ENCODE assay signal across 8 cellular contexts in the genomic region with DNA sequence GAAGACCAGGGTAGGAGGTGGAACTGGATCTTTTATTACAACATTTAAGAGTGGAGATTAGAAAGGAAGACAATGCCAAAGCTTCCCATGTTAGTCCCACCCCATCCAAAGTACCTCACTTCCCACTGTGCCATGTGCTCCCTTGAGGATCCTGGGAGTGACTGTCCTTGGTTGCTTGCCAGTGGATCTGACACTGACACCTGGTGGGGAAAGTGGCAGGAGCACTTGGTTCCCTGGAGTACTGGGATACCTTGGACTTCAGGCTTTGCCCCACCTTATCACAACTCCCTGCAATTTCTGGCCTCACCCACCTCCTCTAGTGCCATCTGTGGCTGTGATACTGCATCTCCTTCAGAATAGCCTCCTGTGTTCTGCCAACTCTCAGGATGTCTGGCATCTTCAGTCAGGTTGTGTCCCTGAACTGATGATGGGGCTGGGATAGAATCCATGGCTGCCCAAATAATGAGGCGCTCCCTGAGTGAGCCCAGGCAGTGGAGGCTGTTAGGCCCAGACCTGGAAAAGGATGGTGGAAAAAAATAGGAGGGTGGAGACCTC. TPM values are rescaled to one million over a fixed set of nuclear protein-coding genes. Genes with fewer than 3 reads are reported as not detected.
A peak's percentile ranks its signal among the peaks of the same experiment; 100 is the strongest.
DNase-seq lines count a peak whose midpoint lies in the region; TF ChIP-seq lines count a peak whose summit lies in the region.

No MANE protein-coding gene starts in this region.

- no peaks in the 10 kb centered on the region for H3K27me3 ChIP-seq in testis

- peak overlapping the region in 1 of 2 donors; percentile 93 for H3K27ac ChIP-seq in testis

- peak in 1 of 3 experiments; percentile 10 for TF ChIP-seq CTCF in testis (IDR thresholded peaks at IDR 0.05)

- H3K4me3 ChIP-seq in iPS-18c (ENCODE audit: insufficient read depth, low read depth, low read length), result peak overlapping the region; percentile 87; the same call in 1 of the 2 replicates
- H3K4me3 ChIP-seq in testis, result peak overlapping the region in 1 of 2 donors; percentile 78

- intact Hi-C loops in activated CD4-positive, alpha-beta T cell treated with anti-CD3 and anti-CD28 coated beads, Interleukin-2, amount 10 ng/mL, durations not matched to agents 24 days and 14 days (cut with micrococcal nuclease), result no loop called here
- intact Hi-C loops in testis (cut with DNase I; ENCODE audit: low total_unique reads), result no loop called here

- peaks cover 21% of the 10 kb centered on the region for H3K4me1 Mint-ChIP-seq in activated CD4-positive, alpha-beta T cell treated with anti-CD3 and anti-CD28 coated beads, Interleukin-2, amount 10 ng/mL, durations not matched to agents 24 days and 14 days
- H3K4me1 Mint-ChIP-seq in activated naive CD8-positive, alpha-beta T cell treated with anti-CD3 and anti-CD28 coated beads for 36 hours, result peaks cover 26% of the 10 kb centered on the region

- no peak overlapping the region for H3K27ac Mint-ChIP-seq in activated CD4-positive, alpha-beta T cell treated with anti-CD3 and anti-CD28 coated beads, Interleukin-2, amount 10 ng/mL, durations not matched to agents 24 days and 14 days
- peak overlapping the region; percentile 96 for H3K27ac Mint-ChIP-seq in activated naive CD8-positive, alpha-beta T cell treated with anti-CD3 and anti-CD28 coated beads for 36 hours

- 63 to 89% methylated on average over 1 of the region's 1 CpG for WGBS in testis, 2 donors

- no peak for TF ChIP-seq POLR2A in testis (IDR thresholded peaks at IDR 0.05)

- H3K9me3 ChIP-seq in iPS-18c (ENCODE audit: control insufficient read depth, insufficient read depth, low read length), result no peaks in the 10 kb centered on the region
- H3K9me3 ChIP-seq in testis, result no peaks in the 10 kb centered on the region

- H3K9me3 Mint-ChIP-seq in activated CD4-positive, alpha-beta T cell treated with anti-CD3 and anti-CD28 coated beads, Interleukin-2, amount 10 ng/mL, durations not matched to agents 24 days and 14 days, result no peaks in the 10 kb centered on the region
- H3K9me3 Mint-ChIP-seq in activated naive CD8-positive, alpha-beta T cell treated with anti-CD3 and anti-CD28 coated beads for 36 hours, result no peaks in the 10 kb centered on the region

- DNase-seq in activated CD4-positive, alpha-beta T cell treated with anti-CD3 and anti-CD28 coated beads, Interleukin-2, amount 10 ng/mL, durations not matched to agents 24 days and 14 days, result no peak
- no peak for DNase-seq in activated CD4-positive, alpha-beta T cell treated with anti-CD3 and anti-CD28 coated beads, Interleukin-2, amount 50 U/mL, for 1 hour
- DNase-seq in NCI-H2029 treated with DMSO at 0.1 percent for 48 hours (lab: John Stamatoyannopoulos, UW) (peak; percentile 27), testis (peak; percentile 59), 8988T (no peak), GDM1 (lab: John Stamatoyannopoulos, UW) (no peak)
- no peak for DNase-seq in activated naive CD8-positive, alpha-beta T cell treated with anti-CD3 and anti-CD28 coated beads for 36 hours

- peaks cover 17% of the 10 kb centered on the region for H3K4me1 ChIP-seq in testis

- peaks cover 33% of the 10 kb centered on the region for H3K36me3 Mint-ChIP-seq in activated CD4-positive, alpha-beta T cell treated with anti-CD3 and anti-CD28 coated beads, Interleukin-2, amount 10 ng/mL, durations not matched to agents 24 days and 14 days (ENCODE audit: low read depth)
- H3K36me3 Mint-ChIP-seq in activated naive CD8-positive, alpha-beta T cell treated with anti-CD3 and anti-CD28 coated beads for 36 hours, result peaks cover 16% of the 10 kb centered on the region

- H3K4me3 Mint-ChIP-seq in activated CD4-positive, alpha-beta T cell treated with anti-CD3 and anti-CD28 coated beads, Interleukin-2, amount 10 ng/mL, durations not matched to agents 24 days and 14 days, result peak overlapping the region; percentile 90
- H3K4me3 Mint-ChIP-seq in activated naive CD8-positive, alpha-beta T cell treated with anti-CD3 and anti-CD28 coated beads for 36 hours, result no peak overlapping the region

- peaks cover 6% of the 10 kb centered on the region for H3K27me3 Mint-ChIP-seq in activated CD4-positive, alpha-beta T cell treated with anti-CD3 and anti-CD28 coated beads, Interleukin-2, amount 10 ng/mL, durations not matched to agents 24 days and 14 days
- no peaks in the 10 kb centered on the region for H3K27me3 Mint-ChIP-seq in activated naive CD8-positive, alpha-beta T cell treated with anti-CD3 and anti-CD28 coated beads for 36 hours

- H3K36me3 ChIP-seq in testis (ENCODE audit: low read depth, missing control alignments), result no peaks in the 10 kb centered on the region

RNA-seq across cellular contexts. Expression of gene ELL3, which starts 1.3 kb away (rescaled TPM):
- total RNA-seq in activated CD4-positive, alpha-beta T cell treated with anti-CD3 and anti-CD28 coated beads, Interleukin-2, amount 10 ng/mL, durations not matched to agents 24 days and 14 days, result 1.2 and 1.3 TPM in 2 replicates
- total RNA-seq in activated naive CD8-positive, alpha-beta T cell treated with anti-CD3 and anti-CD28 coated beads for 36 hours, result 1 to 10 TPM; 1.4 to 2.4 TPM
- total RNA-seq in testis, result 10 to 100 TPM; 16.9 to 18.6 TPM
- polyA plus RNA-seq in testis (ENCODE audit: insufficient read depth, low read depth, low replicate concordance), result 66.3 TPM

RNA-seq across cellular contexts. Expression of gene SERF2, which starts 16.6 kb away (rescaled TPM):
- total RNA-seq in activated CD4-positive, alpha-beta T cell treated with anti-CD3 and anti-CD28 coated beads, Interleukin-2, amount 10 ng/mL, durations not matched to agents 24 days and 14 days, result 524 TPM in 2 replicates
- 100 to 1,000 TPM; 695 to 709 TPM for total RNA-seq in activated naive CD8-positive, alpha-beta T cell treated with anti-CD3 and anti-CD28 coated beads for 36 hours
- total RNA-seq in testis, result 100 to 1,000 TPM; 823 to 834 TPM
- 745 TPM for polyA plus RNA-seq in testis (ENCODE audit: insufficient read depth, low read depth, low replicate concordance)

RNA-seq across cellular contexts. Expression of gene SERINC4, which starts 24.5 kb away (rescaled TPM):
- total RNA-seq in activated CD4-positive, alpha-beta T cell treated with anti-CD3 and anti-CD28 coated beads, Interleukin-2, amount 10 ng/mL, durations not matched to agents 24 days and 14 days, result 0.28 and 0.33 TPM in 2 replicates
- under 1 TPM; 0.08 to 0.14 TPM for total RNA-seq in activated naive CD8-positive, alpha-beta T cell treated with anti-CD3 and anti-CD28 coated beads for 36 hours
- total RNA-seq in testis, result 10 to 100 TPM in 1 of 2 donors, 1 to 10 TPM in 1; 7.0 to 11.7 TPM
- polyA plus RNA-seq in testis (ENCODE audit: insufficient read depth, low read depth, low replicate concordance), result 11.7 TPM

RNA-seq across cellular contexts. Expression of gene HYPK, which starts 24.9 kb away (rescaled TPM):
- total RNA-seq in activated CD4-positive, alpha-beta T cell treated with anti-CD3 and anti-CD28 coated beads, Interleukin-2, amount 10 ng/mL, durations not matched to agents 24 days and 14 days, result 20.3 and 33.8 TPM in 2 replicates
- 10 to 100 TPM; 20.9 to 24.0 TPM for total RNA-seq in activated naive CD8-positive, alpha-beta T cell treated with anti-CD3 and anti-CD28 coated beads for 36 hours
- total RNA-seq in testis, result 10 to 100 TPM; 15.4 to 35.7 TPM
- 9.6 TPM for polyA plus RNA-seq in testis (ENCODE audit: insufficient read depth, low read depth, low replicate concordance)

RNA-seq across cellular contexts. Expression of gene PDIA3, which starts 29.2 kb away (rescaled TPM):
- 313 and 336 TPM in 2 replicates for total RNA-seq in activated CD4-positive, alpha-beta T cell treated with anti-CD3 and anti-CD28 coated beads, Interleukin-2, amount 10 ng/mL, durations not matched to agents 24 days and 14 days
- total RNA-seq in activated naive CD8-positive, alpha-beta T cell treated with anti-CD3 and anti-CD28 coated beads for 36 hours, result 100 to 1,000 TPM; 335 to 338 TPM
- 100 to 1,000 TPM; 113 to 120 TPM for total RNA-seq in testis
- 373 TPM for polyA plus RNA-seq in testis (ENCODE audit: insufficient read depth, low read depth, low replicate concordance)

Comparison
In these comparisons a context has a peak if more than half of its experiments do, and no peak if none do; other contexts are left out.
1. DNase-seq: peak in NCI-H2029 treated with DMSO at 0.1 percent for 48 hours (single experiment) and testis (single experiment); none in activated CD4-positive, alpha-beta T cell treated with anti-CD3 and anti-CD28 coated beads, Interleukin-2, amount 10 ng/mL, durations not matched to agents 24 days and 14 days (single experiment), activated CD4-positive, alpha-beta T cell treated with anti-CD3 and anti-CD28 coated beads, Interleukin-2, amount 50 U/mL, for 1 hour (single experiment), activated naive CD8-positive, alpha-beta T cell treated with anti-CD3 and anti-CD28 coated beads for 36 hours (single experiment), 8988T (single experiment) and GDM1 (single experiment).